ENCODE assay signal across 1 cellular context in the genomic region with DNA sequence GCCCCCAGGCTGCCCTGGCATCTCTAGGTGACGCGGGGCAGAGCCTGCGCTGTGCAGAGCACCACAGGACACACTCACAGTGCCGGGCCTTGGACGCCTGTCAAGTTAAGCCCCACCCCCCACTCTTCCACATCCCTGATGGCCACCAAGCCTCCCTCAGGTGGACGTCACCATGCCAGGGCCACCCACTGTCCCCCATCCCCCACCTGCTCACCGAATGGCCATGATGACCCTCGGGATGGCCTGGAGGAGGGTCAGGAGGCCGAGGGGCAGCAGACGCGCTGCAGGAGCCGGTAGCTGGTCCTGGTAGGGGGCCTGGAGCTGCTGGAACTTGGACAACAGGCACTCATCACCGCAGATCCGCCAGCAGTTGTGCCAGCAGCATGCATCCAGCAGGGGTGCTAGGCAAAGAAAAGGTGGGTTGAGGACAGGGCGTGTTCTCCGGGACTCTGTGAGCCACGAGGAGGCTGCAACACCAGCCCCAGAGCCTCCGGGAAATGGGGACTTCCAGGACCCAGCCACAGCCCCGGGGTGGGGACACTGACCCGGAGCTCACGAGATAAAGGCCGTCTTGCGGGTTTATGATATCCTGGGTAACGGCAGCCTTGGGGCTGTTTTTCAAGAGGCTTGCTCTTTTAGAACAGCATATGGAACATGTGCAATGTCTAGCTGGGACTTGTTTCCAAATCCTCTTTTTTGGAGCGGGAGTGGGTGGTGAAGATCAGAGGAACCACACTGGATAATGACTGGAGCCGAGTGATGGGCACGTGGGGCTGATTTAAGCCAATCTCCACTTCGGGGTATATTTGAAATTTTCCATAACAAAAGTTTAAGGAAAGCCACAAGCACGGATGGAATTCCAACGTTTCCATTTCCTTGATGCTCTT.
A peak's percentile ranks its signal among the peaks of the same experiment; 100 is the strongest.
TF ChIP-seq lines count a peak whose summit lies in the region.

No MANE protein-coding gene starts in this region.

TF ChIP-seq in K562, 482 proteins besides CTCF, POLR2A, EP300 and RAD21 (continued from another document and continues in another):
- no peak for TF ChIP-seq FIP1L1 (IDR thresholded peaks at IDR 0.05; ENCODE audit: low read depth, low read length, poor library complexity, severe bottlenecking)
- TF ChIP-seq DMBX1 (CRISPR knock-in tag; IDR thresholded peaks at IDR 0.05; ENCODE audit: borderline replicate concordance) = peak; percentile 32; the same call in 1 of the 2 replicates
- TF ChIP-seq, protein P1, sequence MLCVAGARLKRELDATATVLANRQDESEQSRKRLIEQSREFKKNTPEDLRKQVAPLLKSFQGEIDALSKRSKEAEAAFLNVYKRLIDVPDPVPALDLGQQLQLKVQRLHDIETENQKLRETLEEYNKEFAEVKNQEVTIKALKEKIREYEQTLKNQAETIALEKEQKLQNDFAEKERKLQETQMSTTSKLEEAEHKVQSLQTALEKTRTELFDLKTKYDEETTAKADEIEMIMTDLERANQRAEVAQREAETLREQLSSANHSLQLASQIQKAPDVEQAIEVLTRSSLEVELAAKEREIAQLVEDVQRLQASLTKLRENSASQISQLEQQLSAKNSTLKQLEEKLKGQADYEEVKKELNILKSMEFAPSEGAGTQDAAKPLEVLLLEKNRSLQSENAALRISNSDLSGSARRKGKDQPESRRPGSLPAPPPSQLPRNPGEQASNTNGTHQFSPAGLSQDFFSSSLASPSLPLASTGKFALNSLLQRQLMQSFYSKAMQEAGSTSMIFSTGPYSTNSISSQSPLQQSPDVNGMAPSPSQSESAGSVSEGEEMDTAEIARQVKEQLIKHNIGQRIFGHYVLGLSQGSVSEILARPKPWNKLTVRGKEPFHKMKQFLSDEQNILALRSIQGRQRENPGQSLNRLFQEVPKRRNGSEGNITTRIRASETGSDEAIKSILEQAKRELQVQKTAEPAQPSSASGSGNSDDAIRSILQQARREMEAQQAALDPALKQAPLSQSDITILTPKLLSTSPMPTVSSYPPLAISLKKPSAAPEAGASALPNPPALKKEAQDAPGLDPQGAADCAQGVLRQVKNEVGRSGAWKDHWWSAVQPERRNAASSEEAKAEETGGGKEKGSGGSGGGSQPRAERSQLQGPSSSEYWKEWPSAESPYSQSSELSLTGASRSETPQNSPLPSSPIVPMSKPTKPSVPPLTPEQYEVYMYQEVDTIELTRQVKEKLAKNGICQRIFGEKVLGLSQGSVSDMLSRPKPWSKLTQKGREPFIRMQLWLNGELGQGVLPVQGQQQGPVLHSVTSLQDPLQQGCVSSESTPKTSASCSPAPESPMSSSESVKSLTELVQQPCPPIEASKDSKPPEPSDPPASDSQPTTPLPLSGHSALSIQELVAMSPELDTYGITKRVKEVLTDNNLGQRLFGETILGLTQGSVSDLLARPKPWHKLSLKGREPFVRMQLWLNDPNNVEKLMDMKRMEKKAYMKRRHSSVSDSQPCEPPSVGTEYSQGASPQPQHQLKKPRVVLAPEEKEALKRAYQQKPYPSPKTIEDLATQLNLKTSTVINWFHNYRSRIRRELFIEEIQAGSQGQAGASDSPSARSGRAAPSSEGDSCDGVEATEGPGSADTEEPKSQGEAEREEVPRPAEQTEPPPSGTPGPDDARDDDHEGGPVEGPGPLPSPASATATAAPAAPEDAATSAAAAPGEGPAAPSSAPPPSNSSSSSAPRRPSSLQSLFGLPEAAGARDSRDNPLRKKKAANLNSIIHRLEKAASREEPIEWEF (CRISPR knock-in tag; IDR thresholded peaks at IDR 0.05) = no peak
- peak; percentile 88 for TF ChIP-seq L3MBTL2 (IDR thresholded peaks at IDR 0.05)
- TF ChIP-seq SMAD4 (CRISPR knock-in tag; conservative IDR thresholded peaks at IDR 0.05) = 0 out of 2 replicates have a peak, but pooled peaks have one; percentile 21
- no peak for TF ChIP-seq ZNF274 (IDR thresholded peaks at IDR 0.05; ENCODE audit: borderline replicate concordance, low read depth, low read length)
- TF ChIP-seq XRCC5 (IDR thresholded peaks at IDR 0.05; ENCODE audit: low read depth, low read length) = 0 out of 2 replicates have a peak, but pooled peaks have one; percentile 51
- no peak; the same call in 1 of the 2 replicates for TF ChIP-seq ZNF445 (CRISPR knock-in tag; IDR thresholded peaks at IDR 0.05; ENCODE audit: low read depth)
- peak; percentile 41; the same call in 1 of the 2 replicates for TF ChIP-seq POLR2H (tag; IDR thresholded peaks at IDR 0.05; ENCODE audit: low read depth)
- TF ChIP-seq BACH1 (tag; IDR thresholded peaks at IDR 0.05) = no peak
- TF ChIP-seq CHD1 (IDR thresholded peaks at IDR 0.05; ENCODE audit: low read length) = peak; percentile 31
- peak; percentile 37; the same call in 1 of the 2 replicates for TF ChIP-seq FOXM1 (IDR thresholded peaks at IDR 0.05; ENCODE audit: low read depth)
- TF ChIP-seq FOXM1 (CRISPR knock-in tag; IDR thresholded peaks at IDR 0.05; ENCODE audit: low read depth) = no peak
- no peak for TF ChIP-seq NR4A1 (CRISPR knock-in tag; IDR thresholded peaks at IDR 0.05)
- 0 out of 2 replicates have a peak, but pooled peaks have one; percentile 45 for TF ChIP-seq NR4A1 (tag; IDR thresholded peaks at IDR 0.05)
- peak in 1 of 2 experiments; percentile 36; a peak in 1 of 4 replicates for TF ChIP-seq FOXK2 (conservative IDR thresholded peaks at IDR 0.05 in 1 of 2, IDR thresholded peaks at IDR 0.05 in 1 of 2; ENCODE audit: low read depth in 2 of 2)
- peak; percentile 24 for TF ChIP-seq MEIS2 (IDR thresholded peaks at IDR 0.05; ENCODE audit: partially characterized antibody)
- TF ChIP-seq ZNF707 (CRISPR knock-in tag; conservative IDR thresholded peaks at IDR 0.05) = no peak
- TF ChIP-seq, protein P2, sequence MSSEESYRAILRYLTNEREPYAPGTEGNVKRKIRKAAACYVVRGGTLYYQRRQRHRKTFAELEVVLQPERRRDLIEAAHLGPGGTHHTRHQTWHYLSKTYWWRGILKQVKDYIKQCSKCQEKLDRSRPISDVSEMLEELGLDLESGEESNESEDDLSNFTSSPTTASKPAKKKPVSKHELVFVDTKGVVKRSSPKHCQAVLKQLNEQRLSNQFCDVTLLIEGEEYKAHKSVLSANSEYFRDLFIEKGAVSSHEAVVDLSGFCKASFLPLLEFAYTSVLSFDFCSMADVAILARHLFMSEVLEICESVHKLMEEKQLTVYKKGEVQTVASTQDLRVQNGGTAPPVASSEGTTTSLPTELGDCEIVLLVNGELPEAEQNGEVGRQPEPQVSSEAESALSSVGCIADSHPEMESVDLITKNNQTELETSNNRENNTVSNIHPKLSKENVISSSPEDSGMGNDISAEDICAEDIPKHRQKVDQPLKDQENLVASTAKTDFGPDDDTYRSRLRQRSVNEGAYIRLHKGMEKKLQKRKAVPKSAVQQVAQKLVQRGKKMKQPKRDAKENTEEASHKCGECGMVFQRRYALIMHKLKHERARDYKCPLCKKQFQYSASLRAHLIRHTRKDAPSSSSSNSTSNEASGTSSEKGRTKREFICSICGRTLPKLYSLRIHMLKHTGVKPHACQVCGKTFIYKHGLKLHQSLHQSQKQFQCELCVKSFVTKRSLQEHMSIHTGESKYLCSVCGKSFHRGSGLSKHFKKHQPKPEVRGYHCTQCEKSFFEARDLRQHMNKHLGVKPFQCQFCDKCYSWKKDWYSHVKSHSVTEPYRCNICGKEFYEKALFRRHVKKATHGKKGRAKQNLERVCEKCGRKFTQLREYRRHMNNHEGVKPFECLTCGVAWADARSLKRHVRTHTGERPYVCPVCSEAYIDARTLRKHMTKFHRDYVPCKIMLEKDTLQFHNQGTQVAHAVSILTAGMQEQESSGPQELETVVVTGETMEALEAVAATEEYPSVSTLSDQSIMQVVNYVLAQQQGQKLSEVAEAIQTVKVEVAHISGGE (CRISPR knock-in tag; IDR thresholded peaks at IDR 0.05) = peak in 1 of 3 experiments; percentile 28; a peak in 1 of 6 replicates
- TF ChIP-seq CBX3 (IDR thresholded peaks at IDR 0.05; ENCODE audit: borderline replicate concordance in 1 of 2, low read length in 2 of 2) = peak in 1 of 2 experiments; percentile 25; a peak in 1 of 3 replicates
- TF ChIP-seq BDP1 (IDR thresholded peaks at IDR 0.05; ENCODE audit: insufficient read depth, insufficient read length) = no peak
- TF ChIP-seq CHD2 (IDR thresholded peaks at IDR 0.05; ENCODE audit: low read depth, low read length) = 0 out of 2 replicates have a peak, but pooled peaks have one; percentile 15
- TF ChIP-seq FOXJ3 (CRISPR knock-in tag; IDR thresholded peaks at IDR 0.05) = no peak
- TF ChIP-seq, protein P3, sequence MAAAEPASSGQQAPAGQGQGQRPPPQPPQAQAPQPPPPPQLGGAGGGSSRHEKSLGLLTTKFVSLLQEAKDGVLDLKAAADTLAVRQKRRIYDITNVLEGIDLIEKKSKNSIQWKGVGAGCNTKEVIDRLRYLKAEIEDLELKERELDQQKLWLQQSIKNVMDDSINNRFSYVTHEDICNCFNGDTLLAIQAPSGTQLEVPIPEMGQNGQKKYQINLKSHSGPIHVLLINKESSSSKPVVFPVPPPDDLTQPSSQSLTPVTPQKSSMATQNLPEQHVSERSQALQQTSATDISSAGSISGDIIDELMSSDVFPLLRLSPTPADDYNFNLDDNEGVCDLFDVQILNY (CRISPR knock-in tag; IDR thresholded peaks at IDR 0.05) = no peak
- TF ChIP-seq RBBP5 (IDR thresholded peaks at IDR 0.05; ENCODE audit: borderline replicate concordance, insufficient read depth, low read length, poor library complexity, severe bottlenecking) = peak; percentile 57
- TF ChIP-seq RAD51 (IDR thresholded peaks at IDR 0.05; ENCODE audit: borderline replicate concordance, low read depth) = peak; percentile 54; the same call in 1 of the 2 replicates
- TF ChIP-seq, protein P4, sequence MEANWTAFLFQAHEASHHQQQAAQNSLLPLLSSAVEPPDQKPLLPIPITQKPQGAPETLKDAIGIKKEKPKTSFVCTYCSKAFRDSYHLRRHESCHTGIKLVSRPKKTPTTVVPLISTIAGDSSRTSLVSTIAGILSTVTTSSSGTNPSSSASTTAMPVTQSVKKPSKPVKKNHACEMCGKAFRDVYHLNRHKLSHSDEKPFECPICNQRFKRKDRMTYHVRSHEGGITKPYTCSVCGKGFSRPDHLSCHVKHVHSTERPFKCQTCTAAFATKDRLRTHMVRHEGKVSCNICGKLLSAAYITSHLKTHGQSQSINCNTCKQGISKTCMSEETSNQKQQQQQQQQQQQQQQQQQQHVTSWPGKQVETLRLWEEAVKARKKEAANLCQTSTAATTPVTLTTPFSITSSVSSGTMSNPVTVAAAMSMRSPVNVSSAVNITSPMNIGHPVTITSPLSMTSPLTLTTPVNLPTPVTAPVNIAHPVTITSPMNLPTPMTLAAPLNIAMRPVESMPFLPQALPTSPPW (CRISPR knock-in tag; IDR thresholded peaks at IDR 0.05) = peak; percentile 60
- peak; percentile 84 for TF ChIP-seq POLR2G (IDR thresholded peaks at IDR 0.05; ENCODE audit: low read depth, low read length)
- TF ChIP-seq ZKSCAN1 (IDR thresholded peaks at IDR 0.05; ENCODE audit: low read depth, low read length) = peak; percentile 22; the same call in 1 of the 2 replicates
- peak; percentile 23; the same call in 1 of the 2 replicates for TF ChIP-seq ETV5 (CRISPR knock-in tag; IDR thresholded peaks at IDR 0.05; ENCODE audit: low read depth)
- TF ChIP-seq SMAD3 (CRISPR knock-in tag; conservative IDR thresholded peaks at IDR 0.05) = no peak
- TF ChIP-seq CBFA2T3 (IDR thresholded peaks at IDR 0.05) = peak; percentile 38; the same call in 1 of the 2 replicates
- TF ChIP-seq TBL1XR1 (IDR thresholded peaks at IDR 0.05; ENCODE audit: low read length in 2 of 2) = 0 out of 4 replicates have a peak, but pooled peaks of 1 of the 2 experiments have one; percentile 29
- TF ChIP-seq YY1 (IDR thresholded peaks at IDR 0.05; ENCODE audit: borderline replicate concordance in 1 of 3, control insufficient read depth in 1 of 3, extremely low read depth in 1 of 3, insufficient read depth in 3 of 3, insufficient read length in 1 of 3, insufficient replicate concordance in 2 of 3, low read depth in 1 of 3, low read length in 2 of 3) = peak in 2 of 3 experiments; percentile 28 to 62
- peak; percentile 35; the same call in 1 of the 2 replicates for TF ChIP-seq ZNF589 (CRISPR knock-in tag; IDR thresholded peaks at IDR 0.05; ENCODE audit: low read depth)
- peak; percentile 91 for TF ChIP-seq MAX (CRISPR knock-in tag; IDR thresholded peaks at IDR 0.05)
- TF ChIP-seq, protein P5, sequence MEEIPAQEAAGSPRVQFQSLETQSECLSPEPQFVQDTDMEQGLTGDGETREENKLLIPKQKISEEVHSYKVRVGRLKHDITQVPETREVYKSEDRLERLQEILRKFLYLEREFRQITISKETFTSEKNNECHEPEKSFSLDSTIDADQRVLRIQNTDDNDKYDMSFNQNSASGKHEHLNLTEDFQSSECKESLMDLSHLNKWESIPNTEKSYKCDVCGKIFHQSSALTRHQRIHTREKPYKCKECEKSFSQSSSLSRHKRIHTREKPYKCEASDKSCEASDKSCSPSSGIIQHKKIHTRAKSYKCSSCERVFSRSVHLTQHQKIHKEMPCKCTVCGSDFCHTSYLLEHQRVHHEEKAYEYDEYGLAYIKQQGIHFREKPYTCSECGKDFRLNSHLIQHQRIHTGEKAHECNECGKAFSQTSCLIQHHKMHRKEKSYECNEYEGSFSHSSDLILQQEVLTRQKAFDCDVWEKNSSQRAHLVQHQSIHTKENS (CRISPR knock-in tag; IDR thresholded peaks at IDR 0.05) = no peak
- TF ChIP-seq, protein P6, sequence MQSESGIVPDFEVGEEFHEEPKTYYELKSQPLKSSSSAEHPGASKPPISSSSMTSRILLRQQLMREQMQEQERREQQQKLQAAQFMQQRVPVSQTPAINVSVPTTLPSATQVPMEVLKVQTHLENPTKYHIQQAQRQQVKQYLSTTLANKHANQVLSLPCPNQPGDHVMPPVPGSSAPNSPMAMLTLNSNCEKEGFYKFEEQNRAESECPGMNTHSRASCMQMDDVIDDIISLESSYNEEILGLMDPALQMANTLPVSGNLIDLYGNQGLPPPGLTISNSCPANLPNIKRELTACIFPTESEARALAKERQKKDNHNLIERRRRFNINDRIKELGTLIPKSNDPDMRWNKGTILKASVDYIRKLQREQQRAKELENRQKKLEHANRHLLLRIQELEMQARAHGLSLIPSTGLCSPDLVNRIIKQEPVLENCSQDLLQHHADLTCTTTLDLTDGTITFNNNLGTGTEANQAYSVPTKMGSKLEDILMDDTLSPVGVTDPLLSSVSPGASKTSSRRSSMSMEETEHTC (IDR thresholded peaks at IDR 0.05) = 0 out of 2 replicates have a peak, but pooled peaks have one; percentile 4
- TF ChIP-seq ZSCAN32 (CRISPR knock-in tag; IDR thresholded peaks at IDR 0.05) = no peak
- 0 out of 2 replicates have a peak, but pooled peaks have one; percentile 19 for TF ChIP-seq ZBTB7A (IDR thresholded peaks at IDR 0.05; ENCODE audit: borderline replicate concordance, control insufficient read depth, low read depth, low read length)
- TF ChIP-seq NCOR1 (IDR thresholded peaks at IDR 0.05) = peak; percentile 37
- no peak for TF ChIP-seq FOXP1 (CRISPR knock-in tag; IDR thresholded peaks at IDR 0.05)
